Comparison of ENCODE assay signal across 8 cellular contexts in the genomic region with DNA sequence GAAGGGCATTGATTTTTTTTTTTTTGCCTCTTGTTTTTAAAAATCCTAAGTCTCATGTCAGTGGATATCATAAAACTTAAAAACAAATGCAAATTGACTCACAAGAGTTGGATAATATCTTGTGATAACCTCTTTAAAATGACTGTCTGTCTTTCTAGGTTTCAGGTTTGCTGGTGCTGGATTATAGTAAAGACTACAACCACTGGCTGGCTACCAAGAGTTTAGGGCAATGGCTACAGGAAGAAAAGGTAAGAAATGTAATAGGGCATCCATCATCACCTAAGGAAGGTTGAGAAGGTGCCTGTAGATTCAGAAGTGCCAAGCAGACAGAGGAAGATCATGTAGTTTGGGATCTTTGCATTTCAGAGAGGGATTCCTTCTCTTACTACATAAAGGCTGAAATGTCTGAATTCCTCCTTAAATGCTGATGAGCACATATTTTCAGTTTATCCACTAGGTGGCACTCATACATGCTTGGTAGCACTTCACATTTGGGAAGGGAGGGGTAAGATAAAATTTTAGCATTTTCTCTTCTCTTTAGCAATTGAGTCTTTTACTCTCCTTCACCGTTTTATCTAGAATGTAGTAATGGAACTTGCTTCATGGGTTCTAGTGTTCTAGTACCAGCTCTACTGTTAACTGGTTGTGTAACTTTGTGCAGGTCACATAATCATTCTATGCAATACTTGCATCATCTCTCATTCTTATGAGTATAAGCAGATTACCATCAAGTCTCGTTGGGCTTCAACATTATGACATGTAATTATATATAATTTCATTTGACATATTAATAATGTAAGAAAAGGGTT. TPM values are rescaled to one million over a fixed set of nuclear protein-coding genes. Genes with fewer than 3 reads are reported as not detected.
DNase-seq lines count a peak whose midpoint lies in the region; TF ChIP-seq lines count a peak whose summit lies in the region.

No MANE protein-coding gene starts in this region.

- TF ChIP-seq CTCF in AG09309 (IDR thresholded peaks at IDR 0.05; ENCODE audit: control insufficient read depth, insufficient read depth, low read depth, low read length, missing control alignments): peak; percentile 75
- peak; percentile 66 for TF ChIP-seq CTCF in GM12874 (IDR thresholded peaks at IDR 0.05; ENCODE audit: insufficient read depth, low read depth, low read length)
- peak; percentile 68 for TF ChIP-seq CTCF in LNCaP clone FGC (IDR thresholded peaks at IDR 0.05; ENCODE audit: control insufficient read depth, extremely low read depth, insufficient read depth)
- TF ChIP-seq CTCF in fibroblast of villous mesenchyme (IDR thresholded peaks at IDR 0.05; ENCODE audit: insufficient read depth, low read depth, low read length): peak; percentile 77

- CTCF ChIA-PET in HEK293T (lab: Yijun Ruan, JAX): interaction anchor here (0.7 kb wide), 1 partner anchor 131 kb away, joined by 4 read pairs; no protein-coding TSS in a partner anchor

- H3K4me3 ChIP-seq in AG09309 (ENCODE audit: control insufficient read depth, low read depth, low read length) (no peak overlapping the region), LNCaP clone FGC (ENCODE audit: low read depth, low read length) (no peak overlapping the region), fibroblast of villous mesenchyme (ENCODE audit: low read depth, low read length) (no peak overlapping the region)

- POLR2A ChIA-PET in HEK293T (lab: Yijun Ruan, JAX): no interaction called here

- DNase-seq in AG09309 (ENCODE audit: low read depth) (peak; percentile 28), HEK293T (ENCODE audit: extremely low spot score) (peak; percentile 51), LNCaP clone FGC (ENCODE audit: low read depth) (no peak), SKM-1 treated with dmso at 0.1 percent for 144 hours (lab: John Stamatoyannopoulos, UW; ENCODE audit: unreplicated experiment) (peak; percentile 63), fibroblast of villous mesenchyme (ENCODE audit: low read depth) (peak; percentile 49), retina (peak; percentile 16), GF-D8 (lab: John Stamatoyannopoulos, UW) (no peak)

TF ChIP-seq in HEK293T, 16 proteins besides CTCF, POLR2A, EP300 and RAD21:
- TF ChIP-seq CTBP1 (IDR thresholded peaks at IDR 0.05; ENCODE audit: borderline replicate concordance) (no peak), FOXA1 (IDR thresholded peaks at IDR 0.05) (no peak)

RNA-seq across cellular contexts. Expression of a gene that starts 21.1 kb away (rescaled TPM):
- total RNA-seq in fibroblast of villous mesenchyme: 19.3 and 21.6 TPM in 2 replicates

Comparison
In these comparisons a context has a peak if more than half of its experiments do, and no peak if none do; other contexts are left out.
1. DNase-seq: peak in AG09309 (single experiment), HEK293T (single experiment), SKM-1 treated with dmso at 0.1 percent for 144 hours (single experiment), fibroblast of villous mesenchyme (single experiment) and retina (single experiment); none in LNCaP clone FGC (single experiment) and GF-D8 (single experiment).
2. Peak in every context shown above with its lines, with median percentiles within 50 percentile points of each other: CTCF ChIP-seq.